Comparison of ENCODE assay signal across 31 cellular contexts in the genomic region with DNA sequence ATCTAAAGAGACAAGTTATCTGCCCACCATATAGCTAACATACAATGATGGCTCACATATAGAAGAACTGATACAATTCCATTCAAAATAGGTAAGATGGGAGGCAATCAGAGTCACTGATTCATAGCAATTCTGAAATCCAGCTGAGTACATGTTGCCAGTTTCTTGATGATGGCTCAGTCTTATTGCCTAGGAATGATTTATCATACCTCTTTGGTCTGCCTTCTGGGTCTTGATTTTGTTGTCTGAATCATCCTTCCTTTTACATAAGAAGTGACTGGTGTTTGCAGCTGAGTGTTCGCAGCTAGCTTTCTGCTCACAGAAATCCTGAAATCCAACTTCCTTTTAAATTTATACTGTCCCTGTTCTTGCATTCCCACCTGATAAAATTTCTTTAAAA.
A peak's percentile ranks its signal among the peaks of the same experiment; 100 is the strongest.
DNase-seq lines count a peak whose midpoint lies in the region; ATAC-seq and FAIRE-seq lines count a peak whose summit lies in the region.
"Had no signal": no experiment of that assay in that cellular context is flagged by ENCODE, and none has a peak within 500 bp of the region (broad histone marks: within the 10 kb centered on the region; RNA-seq: fewer than 3 reads in every experiment).

No MANE protein-coding gene starts in this region.

- H2BK120ac ChIP-seq in mesenchymal stem cell (ENCODE audit: low read depth, low read length): peak overlapping the region; percentile 61

- H3K4me3 ChIP-seq in mesenchymal stem cell (ENCODE audit: insufficient read depth in 1 of 2, low read depth in 1 of 2, low read length in 2 of 2): no peak overlapping the region
- H3K4me3 ChIP-seq: GM23338, heart left ventricle, lung, ovary, Peyer's patch, SJSA1 had no signal

- H2BK5ac ChIP-seq in mesenchymal stem cell (ENCODE audit: low read depth, low read length, poor library complexity, severe bottlenecking): no peak overlapping the region

- peaks cover 3% of the 10 kb centered on the region for H3K9me3 Mint-ChIP-seq in activated CD4-positive, alpha-beta T cell treated with anti-CD3 and anti-CD28 coated beads for 36 hours (ENCODE audit: low read depth)
- H3K9me3 Mint-ChIP-seq: activated CD4-positive, alpha-beta memory T cell treated with anti-CD3 and anti-CD28 coated beads, Interleukin-2, amount 10 ng/mL, durations not matched to agents 7 days and 5 days; GM23338 had no signal

- H3K9me3 ChIP-seq in mesenchymal stem cell (ENCODE audit: control insufficient read depth, low read length): peaks cover 13% of the 10 kb centered on the region
- H3K9me3 ChIP-seq: heart left ventricle, ovary, Peyer's patch, SJSA1 had no signal

- no peak for FAIRE-seq in RCC 7860 (lab: Jason Lieb, UNC)
- FAIRE-seq: endometrium, GM12892 had no signal

- H3K27me3 Mint-ChIP-seq in activated CD4-positive, alpha-beta T cell treated with anti-CD3 and anti-CD28 coated beads for 36 hours: no peaks in the 10 kb centered on the region
- H3K27me3 Mint-ChIP-seq: activated CD4-positive, alpha-beta memory T cell treated with anti-CD3 and anti-CD28 coated beads, Interleukin-2, amount 10 ng/mL, durations not matched to agents 7 days and 5 days; central memory CD8-positive, alpha-beta T cell; IgD-negative memory B cell; T-cell had no signal

- H3K14ac ChIP-seq in mesenchymal stem cell (ENCODE audit: low read length in 2 of 2): no peak overlapping the region

- H2AK5ac ChIP-seq in mesenchymal stem cell (ENCODE audit: low read length, severe bottlenecking): no peak overlapping the region

- no peaks in the 10 kb centered on the region for H3K36me3 ChIP-seq in mesenchymal stem cell (ENCODE audit: control insufficient read depth in 1 of 2, insufficient read depth in 2 of 2, low read depth in 1 of 2, low read length in 2 of 2)
- H3K36me3 ChIP-seq: heart left ventricle, ovary, Peyer's patch, SJSA1 had no signal

- H3K27ac Mint-ChIP-seq in activated CD4-positive, alpha-beta T cell treated with anti-CD3 and anti-CD28 coated beads for 36 hours: no peak overlapping the region
- H3K27ac Mint-ChIP-seq: activated CD4-positive, alpha-beta memory T cell treated with anti-CD3 and anti-CD28 coated beads, Interleukin-2, amount 10 ng/mL, durations not matched to agents 7 days and 5 days; activated naive CD4-positive, alpha-beta T cell treated with anti-CD3 and anti-CD28 coated beads, Interleukin-2, amount 50 U/mL, for 72 hours; GM23338; IgD-negative memory B cell; nephron progenitor cell; T-cell had no signal

- H3K36me3 Mint-ChIP-seq in activated CD4-positive, alpha-beta T cell treated with anti-CD3 and anti-CD28 coated beads for 36 hours (ENCODE audit: low read depth): no peaks in the 10 kb centered on the region
- H3K36me3 Mint-ChIP-seq: activated naive CD4-positive, alpha-beta T cell treated with anti-CD3 and anti-CD28 coated beads, Interleukin-2, amount 50 U/mL, for 72 hours; IgD-negative memory B cell; T-cell had no signal

- no peaks in the 10 kb centered on the region for H3K4me1 ChIP-seq in mesenchymal stem cell (ENCODE audit: control insufficient read depth, insufficient read depth, low read depth, low read length)
- H3K4me1 ChIP-seq: heart left ventricle, Peyer's patch, SJSA1 had no signal

- H3K4ac ChIP-seq in mesenchymal stem cell (ENCODE audit: low read depth in 1 of 2, low read length in 2 of 2): no peak overlapping the region

- WGBS in mesenchymal stem cell: no CpG with 5 or more reads among the region's 1 CpG

- ATAC-seq in activated CD4-positive, alpha-beta T cell treated with anti-CD3 and anti-CD28 coated beads for 36 hours: no peak
- ATAC-seq: activated naive CD4-positive, alpha-beta T cell treated with anti-CD3 and anti-CD28 coated beads, Interleukin-2, amount 50 U/mL, for 72 hours; GM23338; heart left ventricle; T-cell had no signal

- H4K91ac ChIP-seq in mesenchymal stem cell (ENCODE audit: low read length): no peak overlapping the region

- no peaks in the 10 kb centered on the region for H3K4me1 Mint-ChIP-seq in activated CD4-positive, alpha-beta T cell treated with anti-CD3 and anti-CD28 coated beads for 36 hours
- H3K4me1 Mint-ChIP-seq: activated CD4-positive, alpha-beta memory T cell treated with anti-CD3 and anti-CD28 coated beads, Interleukin-2, amount 10 ng/mL, durations not matched to agents 7 days and 5 days; central memory CD8-positive, alpha-beta T cell; IgD-negative memory B cell; T-cell had no signal

- H2BK15ac ChIP-seq in mesenchymal stem cell (ENCODE audit: low read depth, poor library complexity, severe bottlenecking): no peak overlapping the region

- H3K23ac ChIP-seq in mesenchymal stem cell (ENCODE audit: low read length in 2 of 2): no peak overlapping the region

- no peak overlapping the region for H3K4me3 Mint-ChIP-seq in activated CD4-positive, alpha-beta T cell treated with anti-CD3 and anti-CD28 coated beads for 36 hours
- H3K4me3 Mint-ChIP-seq: activated CD4-positive, alpha-beta memory T cell treated with anti-CD3 and anti-CD28 coated beads, Interleukin-2, amount 10 ng/mL, durations not matched to agents 7 days and 5 days; central memory CD8-positive, alpha-beta T cell; GM23338; IgD-negative memory B cell; nephron progenitor cell; T-cell had no signal

- DNase-seq in EL: peak; percentile 44
- DNase-seq in RCC 7860 (ENCODE audit: low spot score): peak; percentile 22
- peak; percentile 60 for DNase-seq in epithelial cell of prostate (ENCODE audit: low read depth, low spot score)
- DNase-seq in mesenchymal stem cell: peak; percentile 29
- DNase-seq in DMS 273 (lab: John Stamatoyannopoulos, UW; ENCODE audit: unreplicated experiment): no peak
- no peak for DNase-seq in activated effector memory CD4-positive, alpha-beta T cell treated with Interleukin-2 at 50 U/mL for 16 hours
- no peak for DNase-seq in HuH-7 (ENCODE audit: low spot score)
- DNase-seq in activated CD4-positive, alpha-beta T cell treated with anti-CD3 and anti-CD28 coated beads for 36 hours: no peak
- DNase-seq: activated CD4-positive, alpha-beta memory T cell treated with anti-CD3 and anti-CD28 coated beads, Interleukin-2, amount 10 ng/mL, durations not matched to agents 7 days and 5 days; activated CD4-positive, CD25-positive, alpha-beta regulatory T cell treated with anti-CD3 and anti-CD28 coated beads, Interleukin-2, amount 50 U/mL, for 72 hours; activated CD8-positive, alpha-beta memory T cell treated with anti-CD3 and anti-CD28 coated beads, Interleukin-2, amount 50 U/mL, for 48 hours; aorta; heart left ventricle; NCI-H1092 treated with DMSO at 0.1 percent for 48 hours; NCI-H2029; NCI-H526; nephron progenitor cell; ovary; Peyer's patch; stimulated activated CD4-positive, alpha-beta T cell treated with anti-CD3 and anti-CD28 coated beads, Interleukin-2, amount 100 ng/mL, for 48 hours; T-cell; trophoblast cell had no signal

- no peaks in the 10 kb centered on the region for H3K79me1 ChIP-seq in mesenchymal stem cell (replicated peaks; ENCODE audit: low read length, poor library complexity, severe bottlenecking)

- H3K18ac ChIP-seq in mesenchymal stem cell (ENCODE audit: low read depth in 1 of 2, low read length in 2 of 2): no peak overlapping the region

- intact Hi-C loops in activated CD4-positive, alpha-beta T cell treated with anti-CD3 and anti-CD28 coated beads for 36 hours (cut with DNase I, micrococcal nuclease): no loop called here

- CTCF ChIA-PET in activated CD4-positive, alpha-beta T cell treated with anti-CD3 and anti-CD28 coated beads for 36 hours (lab: Charles Lee): no interaction called here

- H4K8ac ChIP-seq in mesenchymal stem cell (ENCODE audit: low read length): no peak overlapping the region

- no peak overlapping the region for H3K4me2 ChIP-seq in mesenchymal stem cell (ENCODE audit: low read length, poor library complexity, severe bottlenecking)
- H3K4me2 ChIP-seq: GM23338 had no signal

- POLR2A ChIA-PET in activated CD4-positive, alpha-beta T cell treated with anti-CD3 and anti-CD28 coated beads for 36 hours (lab: Charles Lee): no interaction called here

- H3K9ac ChIP-seq in mesenchymal stem cell (ENCODE audit: low read length): no peak overlapping the region

- peak overlapping the region; percentile 34 for H3K27ac ChIP-seq in epithelial cell of prostate
- H3K27ac ChIP-seq in mesenchymal stem cell (ENCODE audit: low read length, poor library complexity, severe bottlenecking): no peak overlapping the region
- H3K27ac ChIP-seq: C4-2B, heart left ventricle, ovary, Peyer's patch, SJSA1 had no signal

- H2BK12ac ChIP-seq in mesenchymal stem cell (ENCODE audit: low read length in 2 of 2): no peak overlapping the region

- no peaks in the 10 kb centered on the region for H3K27me3 ChIP-seq in mesenchymal stem cell (ENCODE audit: control insufficient read depth in 1 of 2, insufficient read depth in 1 of 2, low read length in 2 of 2)
- H3K27me3 ChIP-seq: heart left ventricle, ovary, Peyer's patch, SJSA1 had no signal

- H2AFZ ChIP-seq in mesenchymal stem cell (ENCODE audit: low read depth, low read length): no peak overlapping the region
- H2AFZ ChIP-seq: GM23338 had no signal

Comparison
In these comparisons a context has a peak if more than half of its experiments do, and no peak if none do; other contexts are left out.
1. DNase-seq: peak in EL (single experiment), RCC 7860 (single experiment), epithelial cell of prostate (single experiment) and mesenchymal stem cell (single experiment); none in DMS 273 (single experiment), activated effector memory CD4-positive, alpha-beta T cell treated with Interleukin-2 at 50 U/mL for 16 hours (single experiment), HuH-7 (single experiment) and activated CD4-positive, alpha-beta T cell treated with anti-CD3 and anti-CD28 coated beads for 36 hours (single experiment).